ENCODE assay signal across 16 cellular contexts in genomic region chr16:2967211-2967631, GRCh38. TPM values are rescaled to one million over a fixed set of nuclear protein-coding genes. Genes with fewer than 3 reads are reported as not detected.
DNase-seq lines count a peak whose midpoint lies in the region; ATAC-seq and TF ChIP-seq lines count a peak whose summit lies in the region.
"Had no signal": no experiment of that assay in that cellular context is flagged by ENCODE, and none has a peak within 500 bp of the region (broad histone marks: within the 10 kb centered on the region; RNA-seq: fewer than 3 reads in every experiment).

No MANE protein-coding gene starts in this region.

- peak overlapping the region; percentile 49 for H3K4me2 ChIP-seq in hepatocyte

- H4K20me1 ChIP-seq in hepatocyte (ENCODE audit: insufficient read depth, poor library complexity, severe bottlenecking), result no peaks in the 10 kb centered on the region

- H3K27ac ChIP-seq in heart right ventricle (no peak overlapping the region), hepatocyte (no peak overlapping the region), thoracic aorta (no peak overlapping the region)

- peak in 1 of 9 donors; percentile 0 for TF ChIP-seq CTCF in heart right ventricle (IDR thresholded peaks at IDR 0.05)
- no peak for TF ChIP-seq CTCF in hepatocyte (IDR thresholded peaks at IDR 0.05; ENCODE audit: poor library complexity)
- TF ChIP-seq CTCF in thoracic aorta (IDR thresholded peaks at IDR 0.05), result no peak

- no peak for DNase-seq in heart right ventricle
- no peak for DNase-seq in left ventricle myocardium superior
- no peak for DNase-seq in hepatocyte (ENCODE audit: low spot score)
- no peak for DNase-seq in thoracic aorta (ENCODE audit: low spot score)
- no peak for DNase-seq in iPS-NIHi11 (ENCODE audit: low spot score)
- DNase-seq: activated gamma-delta T cell treated with Interleukin-2 at 50 U/mL for 16 hours, amygdala, cerebellar nuclear complex, NCI-H1930, T-helper 1 cell had no signal

- no peaks in the 10 kb centered on the region for H3K79me2 ChIP-seq in hepatocyte

- peaks cover 16 to 70% (median 58%) of the 10 kb centered on the region in 9 donors for H3K4me1 ChIP-seq in heart right ventricle
- H3K4me1 ChIP-seq in hepatocyte (ENCODE audit: insufficient read depth), result peaks cover 23% of the 10 kb centered on the region
- peaks cover 31 to 54% of the 10 kb centered on the region in 2 donors for H3K4me1 ChIP-seq in thoracic aorta (ENCODE audit: control insufficient read depth in 1 of 2, low read depth in 2 of 2)

- no peak overlapping the region for H2AFZ ChIP-seq in hepatocyte

- ATAC-seq in heart right ventricle (no peak), left ventricle myocardium superior (no peak), thoracic aorta (ENCODE audit: insufficient number of reproducible peaks, low FRiP score, low read depth) (no peak), esophagus mucosa (no peak)
- ATAC-seq: naive thymus-derived CD8-positive, alpha-beta T cell; Right ventricle myocardium inferior had no signal

- H3K9me2 ChIP-seq in hepatocyte (replicated peaks; ENCODE audit: insufficient read depth), result no peaks in the 10 kb centered on the region

- H3K27me3 ChIP-seq in heart right ventricle, result peaks cover 51 to 67% (median 61%) of the 10 kb centered on the region in 7 donors
- peaks cover 35% of the 10 kb centered on the region for H3K27me3 ChIP-seq in hepatocyte
- peaks cover 33% of the 10 kb centered on the region for H3K27me3 ChIP-seq in thoracic aorta (replicated peaks; ENCODE audit: insufficient read depth)

- H3K36me3 ChIP-seq in heart right ventricle (peaks cover 0 to 6% (median 0%) of the 10 kb centered on the region in 9 donors), hepatocyte (replicated peaks; ENCODE audit: insufficient read depth, low read depth) (no peaks in the 10 kb centered on the region), thoracic aorta (no peaks in the 10 kb centered on the region)

- intact Hi-C loops in heart right ventricle (cut with DNase I) (no loop called here), left ventricle myocardium superior (cut with micrococcal nuclease) (no loop called here)

- WGBS in heart right ventricle, 2 donors, result 10 to 13% methylated on average over 34 to 51 of the region's 51 CpGs
- 67% methylated on average over 32 of the region's 51 CpGs for WGBS in hepatocyte (ENCODE audit: low lambda C conversion rate, missing lambda C conversion rate)

- H3K4me3 ChIP-seq in heart right ventricle, result peak overlapping the region in 8 of 10 donors; percentile 5 to 37 (median 24)
- H3K4me3 ChIP-seq in hepatocyte, result no peak overlapping the region
- H3K4me3 ChIP-seq in thoracic aorta, result peak overlapping the region; percentile 43

- H3K9me3 ChIP-seq in heart right ventricle (no peaks in the 10 kb centered on the region), hepatocyte (ENCODE audit: low read depth) (no peaks in the 10 kb centered on the region), thoracic aorta (no peaks in the 10 kb centered on the region)

RNA-seq across cellular contexts. Expression of gene PAQR4, which starts 1.9 kb away (rescaled TPM):
- total RNA-seq in heart right ventricle (10 to 100 TPM in 1 of 10 donors, 1 to 10 TPM in 9; 3.7 to 13.8 (median 6.5) TPM), left ventricle myocardium superior (7.9 TPM), hepatocyte (2.8 and 4.5 TPM in 2 replicates), thoracic aorta (1 to 10 TPM; 3.1 to 5.8 TPM), esophagus mucosa (11.1 TPM)
- polyA plus RNA-seq in heart right ventricle (10 to 100 TPM in 1 of 2 donors, 1 to 10 TPM in 1; 8.2 to 17.9 TPM), hepatocyte (3.7 and 8.3 TPM in 2 replicates)

RNA-seq across cellular contexts. Expression of gene KREMEN2, which starts 3.1 kb away (rescaled TPM):
- not detected for total RNA-seq in heart right ventricle
- polyA plus RNA-seq in heart right ventricle, result not detected
- total RNA-seq in left ventricle myocardium superior, result not detected
- total RNA-seq in hepatocyte, result 0.52 and 3.6 TPM in 2 replicates
- 4.9 and 5.8 TPM in 2 replicates for polyA plus RNA-seq in hepatocyte
- not detected for total RNA-seq in thoracic aorta
- 1.3 TPM for total RNA-seq in esophagus mucosa
- total RNA-seq: lung microvascular endothelial cell; naive thymus-derived CD8-positive, alpha-beta T cell; Right ventricle myocardium inferior had no signal
- polyA plus RNA-seq: naive thymus-derived CD8-positive, alpha-beta T cell had no signal

RNA-seq across cellular contexts. Expression of gene PKMYT1, which starts 13.0 kb away (rescaled TPM):
- total RNA-seq in heart right ventricle (1 to 10 TPM in 2 of 10 donors, under 1 TPM in 7, not detected in 1; 0.34 to 4.2 (median 0.66) TPM), left ventricle myocardium superior (0.55 TPM), hepatocyte (5.5 and 7.7 TPM in 2 replicates), thoracic aorta (1 to 10 TPM in 1 of 2 donors, not detected in 1; 5.9 TPM), esophagus mucosa (16.9 TPM)
- polyA plus RNA-seq in heart right ventricle (1 to 10 TPM; 1.4 to 3.7 TPM), hepatocyte (17.1 and 21.0 TPM in 2 replicates)
- total RNA-seq: naive thymus-derived CD8-positive, alpha-beta T cell had no signal

RNA-seq across cellular contexts. Expression of gene CLDN9, which starts 45.5 kb away (rescaled TPM):
- total RNA-seq in heart right ventricle (1 to 10 TPM in 3 of 10 donors, under 1 TPM in 7; 0.19 to 1.5 (median 0.79) TPM), left ventricle myocardium superior (1.2 TPM), hepatocyte (2.0 and 3.5 TPM in 2 replicates), thoracic aorta (1 to 10 TPM in 1 of 2 donors, not detected in 1; 1.5 TPM), esophagus mucosa (not detected)
- polyA plus RNA-seq in heart right ventricle (1 to 10 TPM; 1.0 to 3.2 TPM), hepatocyte (8.9 and 9.0 TPM in 2 replicates)
- total RNA-seq: A673; lung microvascular endothelial cell; naive thymus-derived CD8-positive, alpha-beta T cell had no signal
- polyA plus RNA-seq: naive thymus-derived CD8-positive, alpha-beta T cell had no signal

RNA-seq across cellular contexts. Expression of gene CLDN6, which starts 50.8 kb away (rescaled TPM):
- total RNA-seq in heart right ventricle (under 1 TPM in 1 of 10 donors, not detected in 9; 0.28 TPM), left ventricle myocardium superior (not detected), hepatocyte (258 and 297 TPM in 2 replicates), thoracic aorta (not detected), esophagus mucosa (not detected)
- polyA plus RNA-seq in heart right ventricle (under 1 TPM in 1 of 2 donors, not detected in 1; 0.03 TPM), hepatocyte (568 and 574 TPM in 2 replicates)
- total RNA-seq: lung microvascular endothelial cell; naive thymus-derived CD8-positive, alpha-beta T cell; NCI-H460; Right ventricle myocardium inferior had no signal
- polyA plus RNA-seq: naive thymus-derived CD8-positive, alpha-beta T cell had no signal
